In genomic region chr7:104207348-104207730, GRCh38 we compare ENCODE assay signal across 8 cellular contexts. TPM values are rescaled to one million over a fixed set of nuclear protein-coding genes. Genes with fewer than 3 reads are reported as not detected.
DNase-seq lines count a peak whose midpoint lies in the region; ATAC-seq and TF ChIP-seq lines count a peak whose summit lies in the region.

No MANE protein-coding gene starts in this region.

- intact Hi-C loops in activated CD8-positive, alpha-beta T cell treated with anti-CD3 and anti-CD28 coated beads for 36 hours (cut with micrococcal nuclease), result no loop called here
- intact Hi-C loops in left cardiac atrium (cut with DNase I), result no loop called here

- peak overlapping the region; percentile 90 to 99 (median 98) for H3K27ac Mint-ChIP-seq in CD8-positive, alpha-beta memory T cell
- peak overlapping the region; percentile 92 for H3K27ac Mint-ChIP-seq in activated CD8-positive, alpha-beta T cell treated with anti-CD3 and anti-CD28 coated beads for 36 hours

- H3K9ac ChIP-seq in rectal smooth muscle tissue (ENCODE audit: low read length), result peak overlapping the region; percentile 71

- TF ChIP-seq CTCF in activated CD8-positive, alpha-beta T cell treated with anti-CD3 and anti-CD28 coated beads for 36 hours (IDR thresholded peaks at IDR 0.05), result no peak

- peak overlapping the region; percentile 92 for H3K4me3 ChIP-seq in CD8-positive, alpha-beta memory T cell (ENCODE audit: low read length)
- H3K4me3 ChIP-seq in rectal smooth muscle tissue (ENCODE audit: low read length), result peak overlapping the region; percentile 92

- peak; percentile 29 for ATAC-seq in GM19328 (IDR thresholded peaks at IDR 0.05; ENCODE audit: unreplicated experiment)
- ATAC-seq in HG03354 (IDR thresholded peaks at IDR 0.05; ENCODE audit: poor library complexity, severe bottlenecking, unreplicated experiment), result peak; percentile 41
- ATAC-seq in activated CD8-positive, alpha-beta T cell treated with anti-CD3 and anti-CD28 coated beads for 36 hours, result peak; percentile 31
- peak; percentile 61 to 67 for ATAC-seq in left cardiac atrium

- H3K36me3 ChIP-seq in CD8-positive, alpha-beta memory T cell (ENCODE audit: insufficient read depth, low read length), result peaks cover 17% of the 10 kb centered on the region
- peaks cover 6% of the 10 kb centered on the region for H3K36me3 ChIP-seq in rectal smooth muscle tissue (ENCODE audit: control insufficient read depth, insufficient read depth, low read length)

- H3K27me3 Mint-ChIP-seq in CD8-positive, alpha-beta memory T cell, result peaks cover 9 to 20% of the 10 kb centered on the region in 2 donors
- H3K27me3 Mint-ChIP-seq in activated CD8-positive, alpha-beta T cell treated with anti-CD3 and anti-CD28 coated beads for 36 hours, result peaks cover 13% of the 10 kb centered on the region

- H3K27ac ChIP-seq in CD8-positive, alpha-beta memory T cell (ENCODE audit: low read depth, low read length), result peak overlapping the region; percentile 87
- H3K27ac ChIP-seq in rectal smooth muscle tissue (ENCODE audit: low read depth, low read length), result peak overlapping the region; percentile 87

- no peaks in the 10 kb centered on the region for H3K9me3 ChIP-seq in CD8-positive, alpha-beta memory T cell (ENCODE audit: low read length)

- CTCF ChIA-PET in CD8-positive, alpha-beta memory T cell (lab: Charles Lee), result no interaction called here
- CTCF ChIA-PET in activated CD8-positive, alpha-beta T cell treated with anti-CD3 and anti-CD28 coated beads for 36 hours (lab: Charles Lee), result no interaction called here

- H3K36me3 Mint-ChIP-seq in CD8-positive, alpha-beta memory T cell, result peaks cover 0 to 30% (median 10%) of the 10 kb centered on the region in 3 donors
- peaks cover 11% of the 10 kb centered on the region for H3K36me3 Mint-ChIP-seq in activated CD8-positive, alpha-beta T cell treated with anti-CD3 and anti-CD28 coated beads for 36 hours (ENCODE audit: low read depth)

- peaks cover 18% of the 10 kb centered on the region for H3K4me1 ChIP-seq in CD8-positive, alpha-beta memory T cell (ENCODE audit: insufficient read depth, low read length)
- H3K4me1 ChIP-seq in rectal smooth muscle tissue (ENCODE audit: control insufficient read depth, insufficient read depth, low read length), result peaks cover 5% of the 10 kb centered on the region

- peak overlapping the region; percentile 94 to 98 (median 95) for H3K4me3 Mint-ChIP-seq in CD8-positive, alpha-beta memory T cell
- peak overlapping the region; percentile 81 for H3K4me3 Mint-ChIP-seq in activated CD8-positive, alpha-beta T cell treated with anti-CD3 and anti-CD28 coated beads for 36 hours

- no peaks in the 10 kb centered on the region for H3K27me3 ChIP-seq in CD8-positive, alpha-beta memory T cell (ENCODE audit: insufficient read depth, low read length, poor library complexity, severe bottlenecking)
- H3K27me3 ChIP-seq in rectal smooth muscle tissue (ENCODE audit: control insufficient read depth, insufficient read depth, low read length), result no peaks in the 10 kb centered on the region

- POLR2A ChIA-PET in CD8-positive, alpha-beta memory T cell (lab: Charles Lee), result no interaction called here
- POLR2A ChIA-PET in activated CD8-positive, alpha-beta T cell treated with anti-CD3 and anti-CD28 coated beads for 36 hours (lab: Charles Lee), result no interaction called here

- peak in 1 of 5 donors; percentile 25 for DNase-seq in CD8-positive, alpha-beta memory T cell
- DNase-seq in activated CD8-positive, alpha-beta T cell treated with anti-CD3 and anti-CD28 coated beads for 36 hours, result peak; percentile 26
- DNase-seq in left cardiac atrium, result no peak
- no peak for DNase-seq in NCI-H446 (lab: John Stamatoyannopoulos, UW)
- DNase-seq in NCI-H1105 treated with DMSO at 0.1 percent for 48 hours (lab: John Stamatoyannopoulos, UW), result no peak

- peaks cover 0 to 6% (median 0%) of the 10 kb centered on the region in 5 donors for H3K9me3 Mint-ChIP-seq in CD8-positive, alpha-beta memory T cell
- H3K9me3 Mint-ChIP-seq in activated CD8-positive, alpha-beta T cell treated with anti-CD3 and anti-CD28 coated beads for 36 hours, result peaks cover 3% of the 10 kb centered on the region

- H3K4me1 Mint-ChIP-seq in CD8-positive, alpha-beta memory T cell, result peaks cover 38 to 55% (median 53%) of the 10 kb centered on the region in 3 donors
- H3K4me1 Mint-ChIP-seq in activated CD8-positive, alpha-beta T cell treated with anti-CD3 and anti-CD28 coated beads for 36 hours (ENCODE audit: low read depth), result peaks cover 26% of the 10 kb centered on the region

RNA-seq across cellular contexts. Expression of gene ORC5, which starts 0.5 kb away (rescaled TPM):
- 10 to 100 TPM; 32.4 to 37.3 TPM for total RNA-seq in CD8-positive, alpha-beta memory T cell
- polyA plus RNA-seq in CD8-positive, alpha-beta memory T cell, result 21.2 TPM
- 10 to 100 TPM; 22.1 to 26.0 TPM for total RNA-seq in activated CD8-positive, alpha-beta T cell treated with anti-CD3 and anti-CD28 coated beads for 36 hours
- total RNA-seq in left cardiac atrium, result 10 to 100 TPM; 10.0 to 10.5 TPM
